Comparison of ENCODE assay signal across 8 cellular contexts in genomic region chr3:124885466-124886167, GRCh38. TPM values are rescaled to one million over a fixed set of nuclear protein-coding genes. Genes with fewer than 3 reads are reported as not detected.
A peak's percentile ranks its signal among the peaks of the same experiment; 100 is the strongest.
DNase-seq lines count a peak whose midpoint lies in the region; ATAC-seq and TF ChIP-seq lines count a peak whose summit lies in the region.

No MANE protein-coding gene starts in this region.

- H3K27me3 ChIP-seq in Caco-2 (replicated peaks; ENCODE audit: control insufficient read depth, insufficient read depth, low read length) (no peaks in the 10 kb centered on the region), Panc1 (ENCODE audit: control insufficient read depth, insufficient read depth, low read length) (no peaks in the 10 kb centered on the region), esophagus muscularis mucosa (no peaks in the 10 kb centered on the region)

- H3K4me1 Mint-ChIP-seq in Caco-2 (ENCODE audit: low read depth, unreplicated experiment) (peaks cover 13% of the 10 kb centered on the region), osteocyte (ENCODE audit: unreplicated experiment) (peaks cover 45% of the 10 kb centered on the region)

- TF ChIP-seq EP300 in esophagus muscularis mucosa (IDR thresholded peaks at IDR 0.05): no peak

- intact Hi-C loops in Caco-2 (cut with micrococcal nuclease; ENCODE audit: unreplicated experiment) (loop anchor here (1.0 to 5.0 kb wide), 4 partner anchors 15 to 123 kb away; no protein-coding TSS in a partner anchor), Panc1 (cut with micrococcal nuclease; ENCODE audit: unreplicated experiment) (no loop called here), esophagus muscularis mucosa (cut with DNase I) (loop anchor here (5.0 kb wide), 1 partner anchor 33 kb away; no protein-coding TSS in a partner anchor)

- POLR2A ChIA-PET in Caco-2 (lab: Charles Lee): no interaction called here
- POLR2A ChIA-PET in Panc1 (lab: Charles Lee): no interaction called here

- CTCF ChIA-PET in Caco-2 (lab: Charles Lee): no interaction called here
- CTCF ChIA-PET in Panc1 (lab: Charles Lee): no interaction called here

- 34% methylated on average over 12 of the region's 17 CpGs for WGBS in esophagus muscularis mucosa

- H3K27ac Mint-ChIP-seq in Caco-2 (ENCODE audit: unreplicated experiment): peak overlapping the region; percentile 88
- H3K27ac Mint-ChIP-seq in osteocyte (ENCODE audit: unreplicated experiment): peak overlapping the region; percentile 92

- H3K36me3 ChIP-seq in Caco-2 (ENCODE audit: control insufficient read depth, insufficient read depth, low read length) (no peaks in the 10 kb centered on the region), Panc1 (ENCODE audit: control insufficient read depth, insufficient read depth, low read length) (no peaks in the 10 kb centered on the region), esophagus muscularis mucosa (peaks cover 0 to 6% (median 0%) of the 10 kb centered on the region in 4 donors)

- BruUV-seq in Caco-2 (replicated peaks; lab: Mats Ljungman, UMichigan) (TSS peak; percentile 53), Panc1 (replicated peaks; lab: Mats Ljungman, UMichigan) (TSS peak; percentile 77)

- H3K4me1 ChIP-seq in Caco-2: peaks cover 25% of the 10 kb centered on the region
- H3K4me1 ChIP-seq in Panc1 (ENCODE audit: control insufficient read depth, insufficient read depth, low read length): peaks cover 48% of the 10 kb centered on the region
- peaks cover 38 to 52% (median 40%) of the 10 kb centered on the region in 4 donors for H3K4me1 ChIP-seq in esophagus muscularis mucosa

- H3K4me3 Mint-ChIP-seq in Caco-2 (ENCODE audit: unreplicated experiment) (peak overlapping the region; percentile 94), osteocyte (ENCODE audit: unreplicated experiment) (peak overlapping the region; percentile 84)

- in situ Hi-C loops in Panc1 (cut with HindIII; ENCODE audit: low pct_unique_long_range_greater_than_20kb, low sequenced_read_pairs): no loop called here

- peak overlapping the region; percentile 69 for H3K4me3 ChIP-seq in Caco-2 (ENCODE audit: low read depth, low read length)
- H3K4me3 ChIP-seq in Panc1 (ENCODE audit: low read depth in 2 of 2, low read length in 2 of 2): peak overlapping the region; percentile 71 to 76
- H3K4me3 ChIP-seq in esophagus muscularis mucosa: peak overlapping the region; percentile 81 to 92 (median 88)

- no peak for TF ChIP-seq CTCF in Caco-2 (IDR thresholded peaks at IDR 0.05; ENCODE audit: insufficient read depth in 1 of 2, low read depth in 1 of 2, low read length in 1 of 2, severe bottlenecking in 1 of 2, unreplicated experiment in 1 of 2)
- TF ChIP-seq CTCF in Panc1 (IDR thresholded peaks at IDR 0.05): no peak
- no peak for TF ChIP-seq CTCF in esophagus muscularis mucosa (IDR thresholded peaks at IDR 0.05)
- no peak for TF ChIP-seq CTCF in osteocyte (IDR thresholded peaks at IDR 0.05)

- H3K27ac ChIP-seq in Panc1 (ENCODE audit: low read length) (peak overlapping the region; percentile 91), esophagus muscularis mucosa (replicated peaks in 1 of 4) (peak overlapping the region; percentile 91 to 94 (median 92))

- no peak for TF ChIP-seq POLR2A in esophagus muscularis mucosa (IDR thresholded peaks at IDR 0.05; ENCODE audit: low read depth)

- ATAC-seq in Panc1: no peak
- ATAC-seq in GM19023 (IDR thresholded peaks at IDR 0.05; ENCODE audit: unreplicated experiment): no peak

- no peaks in the 10 kb centered on the region for H3K9me3 Mint-ChIP-seq in Caco-2 (ENCODE audit: unreplicated experiment)
- H3K9me3 Mint-ChIP-seq in osteocyte (ENCODE audit: unreplicated experiment): no peaks in the 10 kb centered on the region

- no peaks in the 10 kb centered on the region for H3K27me3 Mint-ChIP-seq in Caco-2 (ENCODE audit: insufficient read depth, unreplicated experiment)
- H3K27me3 Mint-ChIP-seq in osteocyte (ENCODE audit: unreplicated experiment): no peaks in the 10 kb centered on the region

- H3K36me3 Mint-ChIP-seq in Caco-2 (ENCODE audit: insufficient read depth, unreplicated experiment) (peaks cover 9% of the 10 kb centered on the region), osteocyte (ENCODE audit: unreplicated experiment) (peaks cover 9% of the 10 kb centered on the region)

- H3K9me3 ChIP-seq in Caco-2 (no peaks in the 10 kb centered on the region), Panc1 (ENCODE audit: control insufficient read depth, insufficient read depth, low read depth, low read length) (no peaks in the 10 kb centered on the region), esophagus muscularis mucosa (no peaks in the 10 kb centered on the region)

- DNase-seq in Caco-2 (peak in 1 of 2 experiments; percentile 6), Panc1 (ENCODE audit: low read depth, low spot score) (no peak), esophagus muscularis mucosa (ENCODE audit: extremely low spot score) (no peak), osteocyte (ENCODE audit: extremely low spot score, unreplicated experiment) (no peak), SKM-1 treated with dmso at 0.1 percent for 144 hours (lab: John Stamatoyannopoulos, UW; ENCODE audit: unreplicated experiment) (no peak)
- DNase-seq in stimulated activated naive CD4-positive, alpha-beta T cell (lab: John Stamatoyannopoulos, UW): no peak
- no peak for DNase-seq in activated naive CD4-positive, alpha-beta T cell (lab: John Stamatoyannopoulos, UW)

RNA-seq across cellular contexts. Expression of gene ITGB5, which starts 1.5 kb away (rescaled TPM):
- total RNA-seq in Caco-2 (2022) (123 and 132 TPM in 2 replicates), Panc1 (2021; ENCODE audit: unreplicated experiment) (446 TPM), esophagus muscularis mucosa (100 to 1,000 TPM; 114 to 284 (median 188) TPM), osteocyte (419 and 441 TPM in 2 replicates)
- polyA plus RNA-seq in Panc1 (2012; ENCODE audit: insufficient read length): 777 TPM

RNA-seq across cellular contexts. Expression of gene MUC13, which starts 48.9 kb away (rescaled TPM):
- 3.5 and 5.0 TPM in 2 replicates for total RNA-seq in Caco-2 (2022)
- 0.13 TPM for total RNA-seq in Panc1 (2021; ENCODE audit: unreplicated experiment)
- polyA plus RNA-seq in Panc1 (2012; ENCODE audit: insufficient read length): not detected
- under 1 TPM in 1 of 4 donors, not detected in 3; 0.46 TPM for total RNA-seq in esophagus muscularis mucosa
- total RNA-seq in osteocyte: not detected in 2 replicates
